ENCODE assay signal across 9 cellular contexts in genomic region chr7:44145419-44145968, GRCh38. TPM values are rescaled to one million over a fixed set of nuclear protein-coding genes. Genes with fewer than 3 reads are reported as not detected.
DNase-seq lines count a peak whose midpoint lies in the region; ATAC-seq, FAIRE-seq and TF ChIP-seq lines count a peak whose summit lies in the region.
"Had no signal": no experiment of that assay in that cellular context is flagged by ENCODE, and none has a peak within 500 bp of the region (broad histone marks: within the 10 kb centered on the region; RNA-seq: fewer than 3 reads in every experiment).

No MANE protein-coding gene starts in this region.

- H3K4me1 ChIP-seq in ascending aorta (peaks cover 0 to 8% of the 10 kb centered on the region in 2 donors), kidney (ENCODE audit: control insufficient read depth in 1 of 2, insufficient read depth in 1 of 2, low read depth in 1 of 2, low read length in 2 of 2) (peaks cover 0 to 4% of the 10 kb centered on the region in 2 donors)

- H3K9ac ChIP-seq in kidney (ENCODE audit: low read length in 2 of 2) = no peak overlapping the region

- peak; percentile 21 to 75 (median 62) for DNase-seq in T-cell
- peak in 1 of 2 donors; percentile 66 for DNase-seq in ascending aorta (ENCODE audit: low spot score in 2 of 2)
- DNase-seq in kidney = peak; percentile 73
- peak; percentile 55 for DNase-seq in stimulated activated CD4-positive, alpha-beta T cell treated with anti-CD3 and anti-CD28 coated beads, Interleukin-4, amount 100 ng/mL, for 24 hours
- no peak for DNase-seq in HTR-8/SVneo (ENCODE audit: insufficient read length, low spot score)
- no peak for DNase-seq in NCI-H69 (lab: John Stamatoyannopoulos, UW)
- DNase-seq in SW 1271 (lab: John Stamatoyannopoulos, UW) = no peak
- DNase-seq in D721Med (ENCODE audit: insufficient read length, low spot score) = no peak

- no peak for FAIRE-seq in kidney (lab: Jason Lieb, UNC)
- FAIRE-seq in HTR-8/SVneo (lab: Jason Lieb, UNC) = no peak
- no peak for FAIRE-seq in D721Med (lab: Jason Lieb, UNC)

- CTCF ChIA-PET in T-cell (lab: Charles Lee) = no interaction called here

- no peaks in the 10 kb centered on the region for H3K36me3 Mint-ChIP-seq in T-cell

- H3K27me3 ChIP-seq in ascending aorta = no peaks in the 10 kb centered on the region

- H3K27ac Mint-ChIP-seq in T-cell = peak overlapping the region in 1 of 2 donors; percentile 44

- H3K9me3 ChIP-seq in ascending aorta (no peaks in the 10 kb centered on the region), kidney (ENCODE audit: control insufficient read depth in 1 of 2, low read length in 2 of 2) (no peaks in the 10 kb centered on the region)

- peaks cover 0 to 11% of the 10 kb centered on the region in 2 donors for H3K27me3 Mint-ChIP-seq in T-cell

- peak overlapping the region; percentile 56 to 67 for H3K4me3 ChIP-seq in ascending aorta
- peak overlapping the region in 1 of 2 donors; percentile 47 for H3K4me3 ChIP-seq in kidney (ENCODE audit: low read length in 2 of 2)

- POLR2A ChIA-PET in T-cell (lab: Charles Lee) = interaction anchor here in 1 of 2 donors (0.5 kb wide), 1 partner anchor 651 kb away, joined by 3 read pairs; the partner anchor contains the start of gene PPIA

- H3K9me3 Mint-ChIP-seq in T-cell = no peaks in the 10 kb centered on the region

- intact Hi-C loops in ascending aorta (cut with DNase I) = no loop called here
- intact Hi-C loops in kidney (cut with DNase I) = no loop called here

- H3K27ac ChIP-seq in ascending aorta (no peak overlapping the region), kidney (ENCODE audit: low read depth in 2 of 2, low read length in 2 of 2) (no peak overlapping the region)

- peaks cover 6 to 11% (median 10%) of the 10 kb centered on the region in 3 donors for H3K4me1 Mint-ChIP-seq in T-cell

- H3K36me3 ChIP-seq in ascending aorta (no peaks in the 10 kb centered on the region), kidney (ENCODE audit: control insufficient read depth in 1 of 2, insufficient read depth in 2 of 2, low read length in 2 of 2) (no peaks in the 10 kb centered on the region)

- peak in 1 of 3 experiments; percentile 5 for TF ChIP-seq CTCF in ascending aorta (IDR thresholded peaks at IDR 0.05)
- no peak for TF ChIP-seq CTCF in kidney (IDR thresholded peaks at IDR 0.05; ENCODE audit: borderline replicate concordance, extremely low read depth, insufficient read depth)
- TF ChIP-seq CTCF in D721Med (IDR thresholded peaks at IDR 0.05; ENCODE audit: insufficient read depth, missing control alignments) = no peak

- peak; percentile 60 to 84 (median 74) for ATAC-seq in T-cell (replicated peaks in 1 of 4)

- peak overlapping the region; percentile 70 to 74 (median 74) for H3K4me3 Mint-ChIP-seq in T-cell

RNA-seq across cellular contexts. Expression of gene MYL7, which starts 4.4 kb away (rescaled TPM):
- not detected for total RNA-seq in T-cell
- total RNA-seq in ascending aorta = not detected
- total RNA-seq in kidney = not detected
- not detected for polyA plus RNA-seq in kidney (ENCODE audit: insufficient read depth, low read depth, low replicate concordance)
- total RNA-seq: left colon had no signal

RNA-seq across cellular contexts. Expression of gene POLD2, which starts 22.1 kb away (rescaled TPM):
- total RNA-seq in T-cell (10 to 100 TPM; 53.4 to 85.1 (median 72.6) TPM), ascending aorta (97.0 TPM), kidney (60.0 TPM)
- 119 TPM for polyA plus RNA-seq in kidney (ENCODE audit: insufficient read depth, low read depth, low replicate concordance)

RNA-seq across cellular contexts. Expression of gene AEBP1, which starts 41.3 kb away (rescaled TPM):
- total RNA-seq in T-cell (10 to 100 TPM; 18.1 to 28.4 (median 23.1) TPM), ascending aorta (1,349 TPM), kidney (164 TPM)
- 89.4 TPM for polyA plus RNA-seq in kidney (ENCODE audit: insufficient read depth, low read depth, low replicate concordance)

RNA-seq across cellular contexts. Expression of gene GCK, which starts 43.7 kb away (rescaled TPM):
- under 1 TPM in 4 of 5 donors, not detected in 1; 0.28 to 0.82 (median 0.43) TPM for total RNA-seq in T-cell
- total RNA-seq in ascending aorta = 2.7 TPM
- total RNA-seq in kidney = 0.25 TPM
- polyA plus RNA-seq in kidney (ENCODE audit: insufficient read depth, low read depth, low replicate concordance) = 1.0 TPM

RNA-seq across cellular contexts. Expression of gene YKT6, which starts 55.3 kb away (rescaled TPM):
- 10 to 100 TPM; 55.1 to 74.3 (median 60.2) TPM for total RNA-seq in T-cell
- total RNA-seq in ascending aorta = 40.1 TPM
- 60.2 TPM for total RNA-seq in kidney
- 53.2 TPM for polyA plus RNA-seq in kidney (ENCODE audit: insufficient read depth, low read depth, low replicate concordance)

Comparison
In these comparisons a context has a peak if more than half of its experiments do, and no peak if none do; other contexts are left out.
1. DNase-seq: peak in T-cell (34 of 34), kidney (single experiment) and stimulated activated CD4-positive, alpha-beta T cell treated with anti-CD3 and anti-CD28 coated beads, Interleukin-4, amount 100 ng/mL, for 24 hours (single experiment); none in HTR-8/SVneo (single experiment), NCI-H69 (single experiment), SW 1271 (0 of 2) and D721Med (single experiment).